24 cellular contexts compared by ENCODE assay signal in the genomic region with DNA sequence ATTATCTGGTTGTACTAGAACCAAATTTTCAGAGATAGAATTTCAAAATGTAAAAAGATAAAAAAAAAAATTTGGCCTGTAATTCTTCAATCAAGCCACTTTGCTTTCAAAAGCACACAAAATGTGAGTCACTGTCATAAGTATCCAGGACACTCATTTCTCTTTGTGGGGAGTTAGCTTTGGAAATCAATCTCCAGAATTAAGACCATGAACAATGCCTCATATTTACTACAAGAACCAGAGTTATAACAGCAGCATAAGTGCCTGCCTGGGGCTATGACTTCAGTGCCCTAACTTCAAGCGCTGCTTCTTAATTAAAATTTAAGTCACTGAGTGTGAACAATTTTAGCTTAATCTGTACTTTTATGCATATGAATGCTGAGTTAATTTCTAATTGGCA.
"Had no signal": no experiment of that assay in that cellular context is flagged by ENCODE, and none has a peak within 500 bp of the region (broad histone marks: within the 10 kb centered on the region; RNA-seq: fewer than 3 reads in every experiment).

No MANE protein-coding gene starts in this region.

- ATAC-seq: activated CD4-positive, alpha-beta T cell treated with anti-CD3 and anti-CD28 coated beads for 36 hours; activated T-cell treated with anti-CD3 and anti-CD28 coated beads, Interleukin-2, amount 50 U/mL, for 4 hours; effector memory CD8-positive, alpha-beta T cell; gastrocnemius medialis; heart left ventricle; left colon; pancreas; psoas muscle; right lobe of liver had no signal

- H3K4me1 Mint-ChIP-seq: activated B cell treated with CpG ODN at 0.5 μM for 24 hours; activated CD4-positive, alpha-beta T cell treated with anti-CD3 and anti-CD28 coated beads for 36 hours; activated naive CD8-positive, alpha-beta T cell treated with anti-CD3 and anti-CD28 coated beads for 36 hours; nephron had no signal

- H3K27me3 Mint-ChIP-seq: activated B cell treated with CpG ODN at 0.5 μM for 24 hours; activated CD4-positive, alpha-beta T cell treated with anti-CD3 and anti-CD28 coated beads for 36 hours; activated naive CD8-positive, alpha-beta T cell treated with anti-CD3 and anti-CD28 coated beads for 36 hours; central memory CD8-positive, alpha-beta T cell; effector memory CD8-positive, alpha-beta T cell; memory B cell had no signal

- H3K36me3 Mint-ChIP-seq: activated naive CD8-positive, alpha-beta T cell treated with anti-CD3 and anti-CD28 coated beads for 36 hours had no signal

- H3K27ac Mint-ChIP-seq: activated B cell treated with CpG ODN at 0.5 μM for 24 hours; activated CD4-positive, alpha-beta T cell treated with anti-CD3 and anti-CD28 coated beads for 36 hours; activated naive CD8-positive, alpha-beta T cell treated with anti-CD3 and anti-CD28 coated beads for 36 hours; activated T-helper 2 cell treated with anti-CD3 and anti-CD28 coated beads, Interferon-gamma antibody, Interleukin-2, Interleukin-4, amounts not matched to agents 10 μg/mL and 5 μg/mL and 100 μg/mL, durations not matched to agents 14 hours and 24 hours and 36 hours; effector memory CD8-positive, alpha-beta T cell; memory B cell; nephron had no signal

- DNase-seq: activated B cell treated with CpG ODN at 0.5 μM for 24 hours; activated CD4-positive, alpha-beta T cell treated with anti-CD3 and anti-CD28 coated beads for 36 hours; activated CD4-positive, alpha-beta T cell treated with anti-CD3 and anti-CD28 coated beads, Interleukin-2, amount 50 U/mL, for 48 hours; activated CD8-positive, alpha-beta memory T cell treated with anti-CD3 and anti-CD28 coated beads, Interleukin-2, amount 50 U/mL, for 48 hours; activated naive CD4-positive, alpha-beta T cell; activated naive CD8-positive, alpha-beta T cell treated with anti-CD3 and anti-CD28 coated beads for 36 hours; activated T-cell treated with anti-CD3 and anti-CD28 coated beads, Interleukin-2, amount 50 U/mL, for 4 hours; dorsolateral prefrontal cortex; effector memory CD8-positive, alpha-beta T cell; gastrocnemius medialis; heart left ventricle; islet precursor cell; left colon; pancreas; psoas muscle; right lobe of liver; stimulated activated naive CD4-positive, alpha-beta T cell; testis; trophoblast cell; uterus had no signal

- H3K4me3 Mint-ChIP-seq: activated B cell treated with CpG ODN at 0.5 μM for 24 hours; activated CD4-positive, alpha-beta T cell treated with anti-CD3 and anti-CD28 coated beads for 36 hours; activated naive CD8-positive, alpha-beta T cell treated with anti-CD3 and anti-CD28 coated beads for 36 hours; activated T-cell treated with anti-CD3 and anti-CD28 coated beads, Interleukin-2, amount 50 U/mL, for 4 hours; central memory CD8-positive, alpha-beta T cell; effector memory CD8-positive, alpha-beta T cell; memory B cell; nephron had no signal

- H3K9me3 Mint-ChIP-seq: activated B cell treated with CpG ODN at 0.5 μM for 24 hours; activated naive CD8-positive, alpha-beta T cell treated with anti-CD3 and anti-CD28 coated beads for 36 hours; activated T-cell treated with anti-CD3 and anti-CD28 coated beads, Interleukin-2, amount 50 U/mL, for 4 hours; activated T-helper 2 cell treated with anti-CD3 and anti-CD28 coated beads, Interferon-gamma antibody, Interleukin-2, Interleukin-4, amounts not matched to agents 10 μg/mL and 5 μg/mL and 100 μg/mL, durations not matched to agents 14 hours and 24 hours and 36 hours; central memory CD8-positive, alpha-beta T cell; effector memory CD8-positive, alpha-beta T cell; memory B cell; nephron had no signal
